Comparison of ENCODE assay signal across 8 cellular contexts in genomic region chr17:17834974-17835373, GRCh38. TPM values are rescaled to one million over a fixed set of nuclear protein-coding genes. Genes with fewer than 3 reads are reported as not detected.
DNase-seq lines count a peak whose midpoint lies in the region; ATAC-seq and TF ChIP-seq lines count a peak whose summit lies in the region.

No MANE protein-coding gene starts in this region.

- TF ChIP-seq CTCF in AG10803 (conservative IDR thresholded peaks at IDR 0.05; ENCODE audit: low read length) (no peak), chondrocyte (IDR thresholded peaks at IDR 0.05) (no peak), nephron (IDR thresholded peaks at IDR 0.05; ENCODE audit: unreplicated experiment in 3 of 3) (no peak)

- no peaks in the 10 kb centered on the region for H3K36me3 Mint-ChIP-seq in chondrocyte (ENCODE audit: low read depth)
- H3K36me3 Mint-ChIP-seq in nephron (ENCODE audit: low read depth), result no peaks in the 10 kb centered on the region

- H3K27ac Mint-ChIP-seq in chondrocyte (ENCODE audit: unreplicated experiment), result peak overlapping the region; percentile 17
- H3K27ac Mint-ChIP-seq in nephron, result peak overlapping the region; percentile 64 to 90 (median 76)

- H3K4me3 Mint-ChIP-seq in chondrocyte (ENCODE audit: unreplicated experiment) (no peak overlapping the region), nephron (peak overlapping the region; percentile 62 to 86 (median 79))

- H3K9me3 Mint-ChIP-seq in chondrocyte (ENCODE audit: low read depth) (no peaks in the 10 kb centered on the region), nephron (no peaks in the 10 kb centered on the region)

- peak overlapping the region; percentile 80; the same call in 1 of the 2 replicates for H3K4me3 ChIP-seq in AG10803 (ENCODE audit: low read length)

- peaks cover 37% of the 10 kb centered on the region for H3K36me3 ChIP-seq in KOPT-K1 (ENCODE audit: insufficient read depth, low read length)

- DNase-seq in AG10803 (ENCODE audit: low read depth) (no peak), chondrocyte (ENCODE audit: low spot score) (no peak), SKM-1 (lab: John Stamatoyannopoulos, UW; ENCODE audit: unreplicated experiment) (no peak), NCI-H2081 (lab: John Stamatoyannopoulos, UW) (no peak), middle frontal gyrus (ENCODE audit: extremely low spot score, low spot score) (no peak)

- H3K27ac ChIP-seq in KOPT-K1 (ENCODE audit: low read depth, low read length, poor library complexity, severe bottlenecking), result peak overlapping the region; percentile 99

- no peaks in the 10 kb centered on the region for H3K9me3 ChIP-seq in KOPT-K1 (ENCODE audit: insufficient read depth, low read length, poor library complexity, severe bottlenecking)

- ATAC-seq in GM21390 (IDR thresholded peaks at IDR 0.05; ENCODE audit: unreplicated experiment), result no peak

- peaks cover 46% of the 10 kb centered on the region for H3K4me1 Mint-ChIP-seq in chondrocyte (ENCODE audit: low read depth)
- peaks cover 65% of the 10 kb centered on the region for H3K4me1 Mint-ChIP-seq in nephron

- H3K27me3 Mint-ChIP-seq in chondrocyte (ENCODE audit: low read depth) (no peaks in the 10 kb centered on the region), nephron (ENCODE audit: low read depth) (peaks cover 3% of the 10 kb centered on the region)

RNA-seq across cellular contexts. Expression of gene SREBF1, which starts 1.8 kb away (rescaled TPM):
- total RNA-seq in chondrocyte, result 22.8 to 26.7 TPM (median 23.4 TPM) in 3 replicates
